In the genomic region with DNA sequence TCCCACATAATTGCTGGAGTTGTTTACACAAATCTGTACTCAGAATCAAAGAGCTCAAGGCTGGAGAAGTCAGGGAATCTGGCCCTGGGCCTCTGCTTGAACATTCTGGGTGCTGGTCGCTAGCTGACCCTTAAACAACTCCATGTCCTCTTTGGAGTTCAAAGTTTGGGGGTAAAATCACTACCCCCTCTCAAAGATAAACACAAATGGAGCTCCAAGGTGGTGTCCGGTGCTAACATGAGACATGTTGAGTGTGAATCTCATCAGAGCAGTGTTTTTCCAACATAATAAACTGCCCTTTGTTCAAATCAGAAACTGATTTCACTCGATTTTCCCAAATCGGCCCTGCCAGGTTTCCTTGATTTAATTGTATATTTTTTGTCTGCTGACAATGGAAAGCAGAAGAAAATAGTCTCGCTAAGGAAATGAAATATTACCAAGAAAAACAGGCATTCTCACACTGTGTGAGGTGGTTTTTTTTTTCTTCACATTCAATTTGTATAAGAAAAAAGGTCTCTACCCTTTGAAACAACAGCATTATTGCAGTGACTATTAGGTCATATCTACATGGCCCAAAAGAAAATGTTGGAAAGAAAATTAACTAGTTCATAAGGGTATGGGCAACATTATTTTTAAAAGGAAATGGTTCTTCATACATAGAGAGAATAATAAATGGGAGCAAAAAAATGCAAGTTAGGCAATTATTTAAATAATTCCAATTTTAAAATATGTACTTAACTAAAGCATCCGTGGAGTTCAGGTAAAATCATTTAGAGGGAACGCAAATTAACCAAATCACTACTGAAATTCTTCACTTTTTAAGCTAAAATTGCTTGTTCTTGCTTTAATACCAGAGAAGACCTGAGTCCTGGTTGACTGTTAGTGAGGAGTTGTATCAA, we compare ENCODE assay signal across 19 cellular contexts. TPM values are rescaled to one million over a fixed set of nuclear protein-coding genes. Genes with fewer than 3 reads are reported as not detected.
DNase-seq lines count a peak whose midpoint lies in the region; ATAC-seq and TF ChIP-seq lines count a peak whose summit lies in the region.
"Had no signal": no experiment of that assay in that cellular context is flagged by ENCODE, and none has a peak within 500 bp of the region (broad histone marks: within the 10 kb centered on the region; RNA-seq: fewer than 3 reads in every experiment).

No MANE protein-coding gene starts in this region.

- peak overlapping the region; percentile 39 for H2AFZ ChIP-seq in fibroblast of lung (ENCODE audit: low read length)

- H3K4me1 ChIP-seq in left ventricle myocardium inferior, result peaks cover 12% of the 10 kb centered on the region
- H3K4me1 ChIP-seq in fibroblast of lung (ENCODE audit: control insufficient read depth, extremely low read depth, insufficient read depth, low read length), result peaks cover 10% of the 10 kb centered on the region
- peaks cover 0 to 46% (median 24%) of the 10 kb centered on the region in 4 donors for H3K4me1 ChIP-seq in tibial artery
- H3K4me1 ChIP-seq: BE2C had no signal

- no peak for DNase-seq in left ventricle myocardium inferior
- no peak for DNase-seq in Right ventricle myocardium superior
- no peak for DNase-seq in fibroblast of lung (ENCODE audit: low read depth in 2 of 2)
- no peak for DNase-seq in nephron progenitor cell
- no peak for DNase-seq in middle frontal gyrus (ENCODE audit: extremely low spot score, low spot score)
- DNase-seq in tibial artery, result no peak
- DNase-seq in DMS79 treated with DMSO at 0.1 percent for 48 hours (lab: John Stamatoyannopoulos, UW), result no peak
- DNase-seq: activated CD4-positive, alpha-beta T cell treated with anti-CD3 and anti-CD28 coated beads, Interleukin-2, amount 50 U/mL, for 1 hour; activated CD8-positive, alpha-beta memory T cell treated with anti-CD3 and anti-CD28 coated beads, Interleukin-2, amount 50 U/mL, for 48 hours; BE2C; brain microvascular endothelial cell; colonic mucosa; naive thymus-derived CD8-positive, alpha-beta T cell; NCI-H1694 treated with DMSO at 0.1 percent for 48 hours; NCI-H748 treated with DMSO at 0.1 percent for 48 hours; pancreas; SHP77 treated with DMSO at 0.1 percent for 48 hours; stimulated activated naive B cell treated with anti-CD40 and anti-IgM and Interleukin-4, amounts not matched to agents 10 μg/mL and 1 μg/mL and 100 μg/mL, for 72 hours had no signal

- H3K27me3 Mint-ChIP-seq in nephron progenitor cell (ENCODE audit: low read depth, poor library complexity), result no peaks in the 10 kb centered on the region

- H3K36me3 ChIP-seq in left ventricle myocardium inferior (no peaks in the 10 kb centered on the region), fibroblast of lung (ENCODE audit: control insufficient read depth, insufficient read depth, low read length) (no peaks in the 10 kb centered on the region), tibial artery (no peaks in the 10 kb centered on the region)
- H3K36me3 ChIP-seq: BE2C, brain microvascular endothelial cell, colonic mucosa, pancreas had no signal

- H4K20me1 ChIP-seq in fibroblast of lung (ENCODE audit: control insufficient read depth, extremely low read depth, insufficient read depth, low read length), result no peaks in the 10 kb centered on the region

- H3K27ac Mint-ChIP-seq in nephron progenitor cell, result peak overlapping the region; percentile 18
- H3K27ac Mint-ChIP-seq: naive thymus-derived CD8-positive, alpha-beta T cell; stimulated activated naive B cell treated with anti-CD40 and anti-IgM and Interleukin-4, amounts not matched to agents 10 μg/mL and 1 μg/mL and 100 μg/mL, for 72 hours had no signal

- H3K9ac ChIP-seq in fibroblast of lung (ENCODE audit: insufficient read depth, low read length), result no peak overlapping the region

- H3K4me3 ChIP-seq in left ventricle myocardium inferior (no peak overlapping the region), fibroblast of lung (replicated peaks in 1 of 4; ENCODE audit: control extremely low read depth in 1 of 4, insufficient read depth in 1 of 4, low read depth in 3 of 4, low read length in 4 of 4) (no peak overlapping the region), tibial artery (no peak overlapping the region)
- H3K4me3 ChIP-seq: colonic mucosa, pancreas had no signal

- TF ChIP-seq CTCF in left ventricle myocardium inferior (IDR thresholded peaks at IDR 0.05; ENCODE audit: borderline replicate concordance) (no peak), fibroblast of lung (conservative IDR thresholded peaks at IDR 0.05 in 1 of 2, IDR thresholded peaks at IDR 0.05 in 1 of 2; ENCODE audit: low read depth in 1 of 2, low read length in 2 of 2) (no peak), nephron progenitor cell (IDR thresholded peaks at IDR 0.05) (no peak), tibial artery (IDR thresholded peaks at IDR 0.05) (no peak)

- H3K9me3 Mint-ChIP-seq in nephron progenitor cell, result no peaks in the 10 kb centered on the region
- H3K9me3 Mint-ChIP-seq: naive thymus-derived CD8-positive, alpha-beta T cell; stimulated activated naive B cell treated with anti-CD40 and anti-IgM and Interleukin-4, amounts not matched to agents 10 μg/mL and 1 μg/mL and 100 μg/mL, for 72 hours had no signal

- H3K4me2 ChIP-seq in fibroblast of lung (ENCODE audit: extremely low read depth, insufficient read depth, low read length), result no peak overlapping the region

- H3K27ac ChIP-seq in left ventricle myocardium inferior (replicated peaks) (peak overlapping the region; percentile 68), fibroblast of lung (ENCODE audit: insufficient read depth, low read length) (no peak overlapping the region), tibial artery (no peak overlapping the region)
- H3K27ac ChIP-seq: brain microvascular endothelial cell, colonic mucosa, pancreas had no signal

- H3K36me3 Mint-ChIP-seq in nephron progenitor cell (ENCODE audit: low read depth), result no peaks in the 10 kb centered on the region
- H3K36me3 Mint-ChIP-seq: naive thymus-derived CD8-positive, alpha-beta T cell; stimulated activated naive B cell treated with anti-CD40 and anti-IgM and Interleukin-4, amounts not matched to agents 10 μg/mL and 1 μg/mL and 100 μg/mL, for 72 hours had no signal

- no peak overlapping the region for H3K4me3 Mint-ChIP-seq in nephron progenitor cell
- H3K4me3 Mint-ChIP-seq: naive thymus-derived CD8-positive, alpha-beta T cell; stimulated activated naive B cell treated with anti-CD40 and anti-IgM and Interleukin-4, amounts not matched to agents 10 μg/mL and 1 μg/mL and 100 μg/mL, for 72 hours had no signal

- intact Hi-C loops in left ventricle myocardium inferior (cut with micrococcal nuclease) (loop anchor here (5.0 to 10.0 kb wide), 2 partner anchors 134 to 631 kb away; partner anchors contain the start of gene MET), Right ventricle myocardium superior (cut with DNase I) (loop anchor here (5.0 kb wide), 2 partner anchors 134 to 634 kb away; partner anchors contain the start of gene MET), tibial artery (cut with DNase I; ENCODE audit: low total_unique reads) (loop anchor here (5.0 kb wide), 2 partner anchors 214 to 629 kb away; no protein-coding TSS in a partner anchor)

- H3K9me3 ChIP-seq in left ventricle myocardium inferior (replicated peaks) (no peaks in the 10 kb centered on the region), fibroblast of lung (ENCODE audit: control insufficient read depth, insufficient read depth, low read depth, low read length) (no peaks in the 10 kb centered on the region), tibial artery (no peaks in the 10 kb centered on the region)
- H3K9me3 ChIP-seq: BE2C, colonic mucosa, pancreas had no signal

- no peaks in the 10 kb centered on the region for H3K27me3 ChIP-seq in left ventricle myocardium inferior (ENCODE audit: low read depth)
- H3K27me3 ChIP-seq in fibroblast of lung (ENCODE audit: control insufficient read depth, insufficient read depth, low read length), result no peaks in the 10 kb centered on the region
- H3K27me3 ChIP-seq in tibial artery, result no peaks in the 10 kb centered on the region
- H3K27me3 ChIP-seq: brain microvascular endothelial cell, colonic mucosa, pancreas had no signal

- ATAC-seq in Right ventricle myocardium superior (ENCODE audit: poor library complexity), result no peak
- no peak for ATAC-seq in HG03095 (IDR thresholded peaks at IDR 0.05; ENCODE audit: unreplicated experiment)
- ATAC-seq: naive thymus-derived CD8-positive, alpha-beta T cell; pancreas; stimulated activated naive B cell treated with anti-CD40 and anti-IgM and Interleukin-4, amounts not matched to agents 10 μg/mL and 1 μg/mL and 100 μg/mL, for 72 hours had no signal

- no peaks in the 10 kb centered on the region for H3K79me2 ChIP-seq in fibroblast of lung (ENCODE audit: control insufficient read depth, insufficient read depth, low read length)

- peaks cover 79% of the 10 kb centered on the region for H3K4me1 Mint-ChIP-seq in nephron progenitor cell

RNA-seq across cellular contexts. Expression of gene CAPZA2, which starts 56.1 kb away (rescaled TPM):
- total RNA-seq in left ventricle myocardium inferior (313 TPM), Right ventricle myocardium superior (344 TPM), fibroblast of lung (91.9 and 123 TPM in 2 replicates)
- 151 and 205 TPM in 2 replicates for polyA plus RNA-seq in fibroblast of lung
- 131 and 154 TPM in 2 replicates for polyA plus RNA-seq in fibroblast of lung (2012)
- polyA minus RNA-seq in fibroblast of lung (ENCODE audit: low replicate concordance), result 1.3 and 1.6 TPM in 2 replicates
